Comparison of ENCODE assay signal across 8 cellular contexts in genomic region chr20:58209652-58210397, GRCh38. TPM values are rescaled to one million over a fixed set of nuclear protein-coding genes. Genes with fewer than 3 reads are reported as not detected.
A peak's percentile ranks its signal among the peaks of the same experiment; 100 is the strongest.
DNase-seq lines count a peak whose midpoint lies in the region; ATAC-seq lines count a peak whose summit lies in the region.

No MANE protein-coding gene starts in this region.

- CTCF ChIA-PET in CD4-positive, alpha-beta memory T cell (lab: Charles Lee; ENCODE audit: partially characterized antibody), result interaction anchor here (0.8 to 8.9 kb wide), 12 partner anchors 10 to 711 kb away, joined by 3 to 73 read pairs (median 3); partner anchors contain the start of gene ZBP1
- CTCF ChIA-PET in activated naive CD4-positive, alpha-beta T cell treated with anti-CD3 and anti-CD28 coated beads for 36 hours (lab: Charles Lee), result interaction anchor here (0.5 to 2.5 kb wide), 19 partner anchors 9 to 694 kb away, joined by 3 to 12 read pairs (median 3); no protein-coding TSS in a partner anchor

- H3K4me3 Mint-ChIP-seq in CD4-positive, alpha-beta memory T cell, result peak overlapping the region in 4 of 8 donors; percentile 1 to 70 (median 17)
- H3K4me3 Mint-ChIP-seq in activated naive CD4-positive, alpha-beta T cell treated with anti-CD3 and anti-CD28 coated beads for 36 hours, result no peak overlapping the region

- intact Hi-C loops in CD4-positive, alpha-beta memory T cell (cut with micrococcal nuclease), result loop anchor here (1.0 to 10.0 kb wide), 6 partner anchors 31 to 829 kb away; no protein-coding TSS in a partner anchor
- intact Hi-C loops in activated naive CD4-positive, alpha-beta T cell treated with anti-CD3 and anti-CD28 coated beads for 36 hours (cut with micrococcal nuclease), result loop anchor here (1.0 to 10.0 kb wide), 4 partner anchors 17 to 695 kb away; no protein-coding TSS in a partner anchor
- intact Hi-C loops in posterior cingulate gyrus (cut with DNase I), result loop anchor here (1.0 to 10.0 kb wide), 4 partner anchors 613 to 1247 kb away; no protein-coding TSS in a partner anchor

- H3K9ac ChIP-seq in SK-N-MC (ENCODE audit: insufficient read length), result no peak overlapping the region

- DNase-seq in CD4-positive, alpha-beta memory T cell, result peak; percentile 78 to 83 (median 80)
- DNase-seq in Jurkat, Clone E6-1 (ENCODE audit: low read depth, low spot score), result peak; percentile 70
- DNase-seq in SK-N-MC (ENCODE audit: low read depth, low spot score) (peak; percentile 14), glomerular visceral epithelial cell (ENCODE audit: extremely low spot score) (peak; percentile 79), posterior cingulate gyrus (peak; percentile 72 to 98 (median 84)), ureter (ENCODE audit: low spot score) (peak; percentile 88)
- peak; percentile 89 for DNase-seq in activated naive CD4-positive, alpha-beta T cell treated with anti-CD3 and anti-CD28 coated beads for 36 hours

- H3K9me3 ChIP-seq in CD4-positive, alpha-beta memory T cell (ENCODE audit: control insufficient read depth in 1 of 2, low read length in 2 of 2), result no peaks in the 10 kb centered on the region
- no peaks in the 10 kb centered on the region for H3K9me3 ChIP-seq in SK-N-MC (ENCODE audit: low read depth, low read length)

- H3K27ac ChIP-seq in CD4-positive, alpha-beta memory T cell (ENCODE audit: low read depth, low read length), result no peak overlapping the region
- H3K27ac ChIP-seq in SK-N-MC, result no peak overlapping the region

- H3K27me3 Mint-ChIP-seq in CD4-positive, alpha-beta memory T cell, result peaks cover 3 to 12% of the 10 kb centered on the region in 2 donors
- peaks cover 4% of the 10 kb centered on the region for H3K27me3 Mint-ChIP-seq in activated naive CD4-positive, alpha-beta T cell treated with anti-CD3 and anti-CD28 coated beads for 36 hours (ENCODE audit: low read depth)

- no peaks in the 10 kb centered on the region for H3K36me3 ChIP-seq in CD4-positive, alpha-beta memory T cell (ENCODE audit: insufficient read depth, low read length)
- H3K36me3 ChIP-seq in SK-N-MC (ENCODE audit: insufficient read depth, low read length), result no peaks in the 10 kb centered on the region

- no peaks in the 10 kb centered on the region for H3K27me3 ChIP-seq in CD4-positive, alpha-beta memory T cell (ENCODE audit: insufficient read depth, low read length)

- no peak overlapping the region for H3K4me3 ChIP-seq in CD4-positive, alpha-beta memory T cell (ENCODE audit: low read length in 2 of 2)
- peak overlapping the region; percentile 27 for H3K4me3 ChIP-seq in Jurkat, Clone E6-1 (ENCODE audit: low read length)
- no peak overlapping the region for H3K4me3 ChIP-seq in SK-N-MC

- no peaks in the 10 kb centered on the region for H3K36me3 Mint-ChIP-seq in CD4-positive, alpha-beta memory T cell
- no peaks in the 10 kb centered on the region for H3K36me3 Mint-ChIP-seq in activated naive CD4-positive, alpha-beta T cell treated with anti-CD3 and anti-CD28 coated beads for 36 hours (ENCODE audit: low read depth)

- ATAC-seq in GM19467 (IDR thresholded peaks at IDR 0.05; ENCODE audit: unreplicated experiment), result peak; percentile 79

- peak overlapping the region; percentile 33 to 81 (median 58) for H3K27ac Mint-ChIP-seq in CD4-positive, alpha-beta memory T cell
- H3K27ac Mint-ChIP-seq in activated naive CD4-positive, alpha-beta T cell treated with anti-CD3 and anti-CD28 coated beads for 36 hours, result no peak overlapping the region

- no peaks in the 10 kb centered on the region for H3K4me1 ChIP-seq in CD4-positive, alpha-beta memory T cell (ENCODE audit: insufficient read depth, low read length)

- H3K4me1 Mint-ChIP-seq in CD4-positive, alpha-beta memory T cell, result peaks cover 0 to 4% (median 2%) of the 10 kb centered on the region in 4 donors
- peaks cover 2% of the 10 kb centered on the region for H3K4me1 Mint-ChIP-seq in activated naive CD4-positive, alpha-beta T cell treated with anti-CD3 and anti-CD28 coated beads for 36 hours (ENCODE audit: low read depth)

- POLR2A ChIA-PET in CD4-positive, alpha-beta memory T cell (lab: Charles Lee; ENCODE audit: partially characterized antibody), result no interaction called here

- peaks cover 0 to 4% (median 0%) of the 10 kb centered on the region in 8 donors for H3K9me3 Mint-ChIP-seq in CD4-positive, alpha-beta memory T cell
- H3K9me3 Mint-ChIP-seq in activated naive CD4-positive, alpha-beta T cell treated with anti-CD3 and anti-CD28 coated beads for 36 hours, result no peaks in the 10 kb centered on the region

RNA-seq across cellular contexts. Expression of gene ANKRD60, which starts 18.6 kb away (rescaled TPM):
- not detected for total RNA-seq in CD4-positive, alpha-beta memory T cell
- polyA plus RNA-seq in CD4-positive, alpha-beta memory T cell, result not detected
- not detected for polyA plus RNA-seq in Jurkat, Clone E6-1 (2012; ENCODE audit: insufficient read depth, insufficient read length)
- not detected for total RNA-seq in activated naive CD4-positive, alpha-beta T cell treated with anti-CD3 and anti-CD28 coated beads for 36 hours
- total RNA-seq in ureter, result not detected

Comparison
In these comparisons a context has a peak if more than half of its experiments do, and no peak if none do; other contexts are left out.
1. DNase-seq: peak in every context shown above with its lines; median percentile 89 in activated naive CD4-positive, alpha-beta T cell treated with anti-CD3 and anti-CD28 coated beads for 36 hours; 88 in ureter; 84 in posterior cingulate gyrus; 80 in CD4-positive, alpha-beta memory T cell; 79 in glomerular visceral epithelial cell; 70 in Jurkat, Clone E6-1; 14 in SK-N-MC.